26 cellular contexts compared by ENCODE assay signal in the genomic region with DNA sequence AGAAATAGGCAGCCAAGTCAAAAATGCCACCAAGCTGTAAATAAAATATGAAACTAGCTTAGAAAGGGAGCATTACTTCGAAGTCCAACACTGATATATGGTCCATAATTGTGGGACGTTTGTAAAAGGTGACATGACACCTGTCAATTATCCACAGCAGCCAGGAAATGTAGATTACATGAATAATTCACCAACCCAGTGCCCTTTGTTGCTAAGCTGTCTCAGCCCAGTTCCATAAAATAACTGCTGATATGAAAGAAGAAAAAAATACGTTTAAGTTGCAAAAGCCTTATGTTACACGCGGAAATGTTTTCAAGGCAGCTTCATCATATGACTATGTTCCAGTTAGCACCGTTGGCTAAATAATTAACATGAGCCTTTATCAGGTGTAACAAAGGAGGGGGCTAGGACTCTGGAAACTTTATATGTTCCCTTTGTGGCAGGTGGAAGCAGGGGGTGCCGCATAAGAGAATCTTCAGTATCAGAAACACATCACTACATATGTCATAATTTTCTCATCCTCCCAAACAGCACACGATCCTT. TPM values are rescaled to one million over a fixed set of nuclear protein-coding genes. Genes with fewer than 3 reads are reported as not detected.
DNase-seq lines count a peak whose midpoint lies in the region; ATAC-seq, FAIRE-seq and TF ChIP-seq lines count a peak whose summit lies in the region.
"Had no signal": no experiment of that assay in that cellular context is flagged by ENCODE, and none has a peak within 500 bp of the region (broad histone marks: within the 10 kb centered on the region; RNA-seq: fewer than 3 reads in every experiment).

No MANE protein-coding gene starts in this region.

- H3K4me1 Mint-ChIP-seq in nephron = no peaks in the 10 kb centered on the region

- H3K9me3 ChIP-seq in RWPE2 (ENCODE audit: severe bottlenecking) (no peaks in the 10 kb centered on the region), kidney (ENCODE audit: control insufficient read depth in 1 of 2, low read length in 2 of 2) (no peaks in the 10 kb centered on the region), stomach (no peaks in the 10 kb centered on the region)

- TF ChIP-seq POLR2A in stomach (IDR thresholded peaks at IDR 0.05) (no peak), lower leg skin (IDR thresholded peaks at IDR 0.05) (no peak)

- no peak for ATAC-seq in RWPE2 (ENCODE audit: low read depth)
- ATAC-seq: HCT116 had no signal

- no peak for TF ChIP-seq CTCF in RWPE2 (IDR thresholded peaks at IDR 0.05; ENCODE audit: poor library complexity, severe bottlenecking)
- TF ChIP-seq CTCF in kidney (IDR thresholded peaks at IDR 0.05; ENCODE audit: borderline replicate concordance, extremely low read depth, insufficient read depth) = no peak
- TF ChIP-seq CTCF in nephron (IDR thresholded peaks at IDR 0.05; ENCODE audit: unreplicated experiment in 3 of 3) = no peak
- TF ChIP-seq CTCF in stomach (IDR thresholded peaks at IDR 0.05) = no peak
- TF ChIP-seq CTCF in lower leg skin (IDR thresholded peaks at IDR 0.05) = no peak

- no peak for DNase-seq in RWPE2 (ENCODE audit: low spot score)
- DNase-seq in kidney = no peak
- no peak for DNase-seq in stomach
- DNase-seq in activated naive CD4-positive, alpha-beta T cell (lab: John Stamatoyannopoulos, UW) = no peak
- DNase-seq in lower leg skin (ENCODE audit: low spot score in 2 of 2) = no peak
- no peak for DNase-seq in cerebellar nuclear complex (lab: John Stamatoyannopoulos, UW)
- DNase-seq: AML-193; CD4-positive, alpha-beta T cell; COR-L47; DMS79; EL; GF-D8; NCI-H1048; NCI-H1417; NCI-H1694; NCI-H2029 treated with DMSO at 0.1 percent for 48 hours; NCI-H446 treated with DMSO at 0.1 percent for 48 hours; NCI-H82; RPMI8226; SHP77 had no signal

- H3K4me3 ChIP-seq in RWPE2 (ENCODE audit: severe bottlenecking) = no peak overlapping the region
- peak overlapping the region; percentile 20 to 26 for H3K4me3 ChIP-seq in kidney (ENCODE audit: low read length in 2 of 2)
- H3K4me3 ChIP-seq in stomach = no peak overlapping the region
- no peak overlapping the region for H3K4me3 ChIP-seq in lower leg skin (ENCODE audit: low read depth, poor library complexity, severe bottlenecking)
- H3K4me3 ChIP-seq: BLaER1 treated with 17β-estradiol and CSF1 and Interleukin-3, amounts not matched to agents 10 nM and 100 nM had no signal

- H3K9ac ChIP-seq in kidney (ENCODE audit: low read length in 2 of 2) = peak overlapping the region in 1 of 2 donors; percentile 31
- H3K9ac ChIP-seq: BLaER1 treated with 17β-estradiol and CSF1 and Interleukin-3, amounts not matched to agents 10 nM and 100 nM had no signal

- H3K27me3 Mint-ChIP-seq in nephron (ENCODE audit: low read depth) = peaks cover 4% of the 10 kb centered on the region
- H3K27me3 Mint-ChIP-seq: CD4-positive, alpha-beta T cell had no signal

- H3K27ac ChIP-seq in RWPE2 (ENCODE audit: poor library complexity, severe bottlenecking) = peak overlapping the region; percentile 43
- peak overlapping the region; percentile 18 for H3K27ac ChIP-seq in kidney (ENCODE audit: low read depth in 2 of 2, low read length in 2 of 2)
- H3K27ac ChIP-seq in stomach = peak overlapping the region; percentile 49 to 82 (median 72)
- H3K27ac ChIP-seq: BLaER1 treated with 17β-estradiol and CSF1 and Interleukin-3, amounts not matched to agents 10 nM and 100 nM had no signal

- intact Hi-C loops in kidney (cut with DNase I) (no loop called here), stomach (cut with DNase I; ENCODE audit: low total_unique reads) (no loop called here), lower leg skin (cut with DNase I; ENCODE audit: low total_unique reads) (no loop called here)

- H3K9me3 Mint-ChIP-seq in nephron = no peaks in the 10 kb centered on the region
- H3K9me3 Mint-ChIP-seq: CD4-positive, alpha-beta T cell had no signal

- H3K27me3 ChIP-seq in RWPE2 (ENCODE audit: insufficient read depth, poor library complexity, severe bottlenecking) (no peaks in the 10 kb centered on the region), stomach (no peaks in the 10 kb centered on the region)
- H3K27me3 ChIP-seq: BLaER1 treated with 17β-estradiol and CSF1 and Interleukin-3, amounts not matched to agents 10 nM and 100 nM had no signal

- FAIRE-seq in kidney (lab: Jason Lieb, UNC) = no peak
- FAIRE-seq: A204.1, GM12892, GM19239 had no signal

- no peaks in the 10 kb centered on the region; the same call in 1 of the 2 replicates for H3K36me3 ChIP-seq in RWPE2 (ENCODE audit: low read depth)
- no peaks in the 10 kb centered on the region for H3K36me3 ChIP-seq in kidney (ENCODE audit: control insufficient read depth in 1 of 2, insufficient read depth in 2 of 2, low read length in 2 of 2)
- H3K36me3 ChIP-seq in stomach = no peaks in the 10 kb centered on the region
- H3K36me3 ChIP-seq: BLaER1 treated with 17β-estradiol and CSF1 and Interleukin-3, amounts not matched to agents 10 nM and 100 nM had no signal

- no peak for TF ChIP-seq EP300 in stomach (IDR thresholded peaks at IDR 0.05)

- peak overlapping the region; percentile 37 to 81 (median 52) for H3K27ac Mint-ChIP-seq in nephron
- H3K27ac Mint-ChIP-seq: CD4-positive, alpha-beta T cell had no signal

- no peak overlapping the region for H3K4me3 Mint-ChIP-seq in nephron
- H3K4me3 Mint-ChIP-seq: CD4-positive, alpha-beta T cell had no signal

- H3K4me1 ChIP-seq in RWPE2 (ENCODE audit: insufficient read depth, poor library complexity, severe bottlenecking) (peaks cover 15% of the 10 kb centered on the region), kidney (ENCODE audit: control insufficient read depth in 1 of 2, insufficient read depth in 1 of 2, low read depth in 1 of 2, low read length in 2 of 2) (peaks cover 7 to 20% of the 10 kb centered on the region in 2 donors), stomach (peaks cover 22 to 39% (median 27%) of the 10 kb centered on the region in 4 donors)

- whole genome bisulfite sequencing in stomach, 5 donors = 32 to 52% (median 47%) methylated on average over 8 of the region's 8 CpGs
- 79 to 80% methylated on average over 8 of the region's 8 CpGs for WGBS in lower leg skin, 2 donors

- H3K36me3 Mint-ChIP-seq in nephron (ENCODE audit: low read depth) = no peaks in the 10 kb centered on the region

RNA-seq across cellular contexts. Expression of a gene that starts 39.9 kb away (rescaled TPM):
- total RNA-seq in kidney = 20.3 TPM
- 2.9 TPM for polyA plus RNA-seq in kidney (ENCODE audit: insufficient read depth, low read depth, low replicate concordance)
- 10 to 100 TPM; 14.5 to 39.3 (median 24.8) TPM for total RNA-seq in stomach
- 1 to 10 TPM; 2.9 to 4.6 (median 4.3) TPM for polyA plus RNA-seq in stomach
- total RNA-seq in lower leg skin = 1 to 10 TPM; 7.1 to 8.7 (median 8.1) TPM

Comparison
In these comparisons a context has a peak if more than half of its experiments do, and no peak if none do; other contexts are left out.
1. H3K27ac ChIP-seq: peak in every context shown above with its lines; median percentile 72 in stomach; 43 in RWPE2; 18 in kidney.
2. H3K4me3 ChIP-seq: peak in kidney (2 of 2); none in RWPE2 (single experiment), stomach (0 of 4) and lower leg skin (single experiment).